ENCODE assay signal across 1 cellular context in the genomic region with DNA sequence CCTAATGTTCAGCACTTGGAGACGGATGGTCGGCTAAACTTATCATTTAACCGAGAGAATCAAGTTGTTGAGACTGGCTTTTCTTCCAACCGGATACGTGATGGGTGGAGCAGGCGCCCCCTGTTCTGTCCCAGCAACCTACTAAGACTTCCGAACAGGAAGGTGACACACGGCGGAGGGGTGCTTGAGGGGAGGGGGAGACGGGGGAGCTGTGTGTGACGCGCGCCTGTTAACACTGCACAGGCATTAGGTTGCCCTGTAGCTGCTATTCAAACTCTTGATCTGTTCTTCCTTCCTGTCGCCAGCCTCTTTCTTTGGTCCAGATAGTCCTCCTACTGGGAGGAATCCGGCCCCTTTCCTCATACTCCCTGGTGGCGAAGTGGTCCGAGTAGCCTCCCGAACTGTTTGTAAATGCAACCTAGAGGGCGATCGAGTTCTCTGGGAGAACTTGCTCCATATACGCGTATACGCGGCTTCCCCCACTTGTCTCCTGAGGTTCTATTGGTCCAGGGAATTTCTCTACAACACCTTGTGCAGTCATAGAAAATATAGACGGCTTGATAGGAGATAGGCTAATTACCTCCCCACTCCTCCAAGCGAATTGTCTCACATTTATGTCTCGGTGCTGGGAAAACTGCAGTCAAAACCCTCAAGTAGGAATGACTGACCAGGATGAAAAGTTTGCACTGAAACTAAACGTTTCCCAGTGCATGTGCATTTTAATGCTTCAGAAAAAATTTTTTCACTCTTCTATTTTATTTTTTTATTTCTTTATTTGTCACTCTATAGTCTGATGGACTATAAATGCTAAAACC.
A peak's percentile ranks its signal among the peaks of the same experiment; 100 is the strongest.
TF ChIP-seq lines count a peak whose summit lies in the region.

No MANE protein-coding gene starts in this region.

TF ChIP-seq in GM12878, 131 proteins besides CTCF, POLR2A, EP300 and RAD21 (continued from another document and continues in another):
- TF ChIP-seq, protein P1, sequence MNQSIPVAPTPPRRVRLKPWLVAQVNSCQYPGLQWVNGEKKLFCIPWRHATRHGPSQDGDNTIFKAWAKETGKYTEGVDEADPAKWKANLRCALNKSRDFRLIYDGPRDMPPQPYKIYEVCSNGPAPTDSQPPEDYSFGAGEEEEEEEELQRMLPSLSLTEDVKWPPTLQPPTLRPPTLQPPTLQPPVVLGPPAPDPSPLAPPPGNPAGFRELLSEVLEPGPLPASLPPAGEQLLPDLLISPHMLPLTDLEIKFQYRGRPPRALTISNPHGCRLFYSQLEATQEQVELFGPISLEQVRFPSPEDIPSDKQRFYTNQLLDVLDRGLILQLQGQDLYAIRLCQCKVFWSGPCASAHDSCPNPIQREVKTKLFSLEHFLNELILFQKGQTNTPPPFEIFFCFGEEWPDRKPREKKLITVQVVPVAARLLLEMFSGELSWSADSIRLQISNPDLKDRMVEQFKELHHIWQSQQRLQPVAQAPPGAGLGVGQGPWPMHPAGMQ (IDR thresholded peaks at IDR 0.05; ENCODE audit: borderline replicate concordance), result no peak
- TF ChIP-seq BRCA1 (IDR thresholded peaks at IDR 0.05; ENCODE audit: low read depth, low read length) (no peak), SIX5 (IDR thresholded peaks at IDR 0.05; ENCODE audit: low read depth, low read length, severe bottlenecking) (no peak), RBBP5 (conservative IDR thresholded peaks at IDR 0.05) (no peak), PAX8 (IDR thresholded peaks at IDR 0.05) (no peak), CBFB (IDR thresholded peaks at IDR 0.05; ENCODE audit: low read depth) (no peak), NRF1 (conservative IDR thresholded peaks at IDR 0.05; ENCODE audit: low read depth, low read length) (no peak), GABPA (IDR thresholded peaks at IDR 0.05; ENCODE audit: low read depth) (0 out of 2 replicates have a peak, but pooled peaks have one; percentile 38), BCL11A (IDR thresholded peaks at IDR 0.05; ENCODE audit: low read depth, low read length) (no peak), MAX (IDR thresholded peaks at IDR 0.05; ENCODE audit: low read depth, low read length) (0 out of 2 replicates have a peak, but pooled peaks have one; percentile 10), SREBF2 (IDR thresholded peaks at IDR 0.05; ENCODE audit: low read length) (no peak), RFX5 (IDR thresholded peaks at IDR 0.05; ENCODE audit: low read depth, low read length) (no peak), BHLHE40 (IDR thresholded peaks at IDR 0.05; ENCODE audit: borderline replicate concordance in 1 of 2, low read depth in 2 of 2, low read length in 1 of 2) (no peak), IKZF2 (IDR thresholded peaks at IDR 0.05) (peak in 1 of 2 experiments; percentile 41; a peak in 2 of 4 replicates), FOS (IDR thresholded peaks at IDR 0.05; ENCODE audit: borderline replicate concordance, extremely low read depth, insufficient read length) (no peak), ZNF24 (IDR thresholded peaks at IDR 0.05) (no peak), SUPT20H (IDR thresholded peaks at IDR 0.05; ENCODE audit: borderline replicate concordance, control insufficient read depth, low read depth, low read length) (no peak), POU2F2 (IDR thresholded peaks at IDR 0.05; ENCODE audit: borderline replicate concordance, low read depth, low read length) (no peak), IRF4 (IDR thresholded peaks at IDR 0.05; ENCODE audit: low read depth, low read length) (peak; percentile 39; the same call in 1 of the 2 replicates), PRDM15 (CRISPR knock-in tag; IDR thresholded peaks at IDR 0.05) (no peak), E2F8 (IDR thresholded peaks at IDR 0.05; ENCODE audit: low read depth, partially characterized antibody) (no peak)
- TF ChIP-seq, protein P2, sequence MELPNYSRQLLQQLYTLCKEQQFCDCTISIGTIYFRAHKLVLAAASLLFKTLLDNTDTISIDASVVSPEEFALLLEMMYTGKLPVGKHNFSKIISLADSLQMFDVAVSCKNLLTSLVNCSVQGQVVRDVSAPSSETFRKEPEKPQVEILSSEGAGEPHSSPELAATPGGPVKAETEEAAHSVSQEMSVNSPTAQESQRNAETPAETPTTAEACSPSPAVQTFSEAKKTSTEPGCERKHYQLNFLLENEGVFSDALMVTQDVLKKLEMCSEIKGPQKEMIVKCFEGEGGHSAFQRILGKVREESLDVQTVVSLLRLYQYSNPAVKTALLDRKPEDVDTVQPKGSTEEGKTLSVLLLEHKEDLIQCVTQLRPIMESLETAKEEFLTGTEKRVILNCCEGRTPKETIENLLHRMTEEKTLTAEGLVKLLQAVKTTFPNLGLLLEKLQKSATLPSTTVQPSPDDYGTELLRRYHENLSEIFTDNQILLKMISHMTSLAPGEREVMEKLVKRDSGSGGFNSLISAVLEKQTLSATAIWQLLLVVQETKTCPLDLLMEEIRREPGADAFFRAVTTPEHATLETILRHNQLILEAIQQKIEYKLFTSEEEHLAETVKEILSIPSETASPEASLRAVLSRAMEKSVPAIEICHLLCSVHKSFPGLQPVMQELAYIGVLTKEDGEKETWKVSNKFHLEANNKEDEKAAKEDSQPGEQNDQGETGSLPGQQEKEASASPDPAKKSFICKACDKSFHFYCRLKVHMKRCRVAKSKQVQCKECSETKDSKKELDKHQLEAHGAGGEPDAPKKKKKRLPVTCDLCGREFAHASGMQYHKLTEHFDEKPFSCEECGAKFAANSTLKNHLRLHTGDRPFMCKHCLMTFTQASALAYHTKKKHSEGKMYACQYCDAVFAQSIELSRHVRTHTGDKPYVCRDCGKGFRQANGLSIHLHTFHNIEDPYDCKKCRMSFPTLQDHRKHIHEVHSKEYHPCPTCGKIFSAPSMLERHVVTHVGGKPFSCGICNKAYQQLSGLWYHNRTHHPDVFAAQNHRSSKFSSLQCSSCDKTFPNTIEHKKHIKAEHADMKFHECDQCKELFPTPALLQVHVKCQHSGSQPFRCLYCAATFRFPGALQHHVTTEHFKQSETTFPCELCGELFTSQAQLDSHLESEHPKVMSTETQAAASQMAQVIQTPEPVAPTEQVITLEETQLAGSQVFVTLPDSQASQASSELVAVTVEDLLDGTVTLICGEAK (IDR thresholded peaks at IDR 0.05; ENCODE audit: borderline replicate concordance), result no peak
- TF ChIP-seq, protein P3, sequence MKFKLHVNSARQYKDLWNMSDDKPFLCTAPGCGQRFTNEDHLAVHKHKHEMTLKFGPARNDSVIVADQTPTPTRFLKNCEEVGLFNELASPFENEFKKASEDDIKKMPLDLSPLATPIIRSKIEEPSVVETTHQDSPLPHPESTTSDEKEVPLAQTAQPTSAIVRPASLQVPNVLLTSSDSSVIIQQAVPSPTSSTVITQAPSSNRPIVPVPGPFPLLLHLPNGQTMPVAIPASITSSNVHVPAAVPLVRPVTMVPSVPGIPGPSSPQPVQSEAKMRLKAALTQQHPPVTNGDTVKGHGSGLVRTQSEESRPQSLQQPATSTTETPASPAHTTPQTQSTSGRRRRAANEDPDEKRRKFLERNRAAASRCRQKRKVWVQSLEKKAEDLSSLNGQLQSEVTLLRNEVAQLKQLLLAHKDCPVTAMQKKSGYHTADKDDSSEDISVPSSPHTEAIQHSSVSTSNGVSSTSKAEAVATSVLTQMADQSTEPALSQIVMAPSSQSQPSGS (IDR thresholded peaks at IDR 0.05; ENCODE audit: low read length), result no peak
- TF ChIP-seq, protein P4, sequence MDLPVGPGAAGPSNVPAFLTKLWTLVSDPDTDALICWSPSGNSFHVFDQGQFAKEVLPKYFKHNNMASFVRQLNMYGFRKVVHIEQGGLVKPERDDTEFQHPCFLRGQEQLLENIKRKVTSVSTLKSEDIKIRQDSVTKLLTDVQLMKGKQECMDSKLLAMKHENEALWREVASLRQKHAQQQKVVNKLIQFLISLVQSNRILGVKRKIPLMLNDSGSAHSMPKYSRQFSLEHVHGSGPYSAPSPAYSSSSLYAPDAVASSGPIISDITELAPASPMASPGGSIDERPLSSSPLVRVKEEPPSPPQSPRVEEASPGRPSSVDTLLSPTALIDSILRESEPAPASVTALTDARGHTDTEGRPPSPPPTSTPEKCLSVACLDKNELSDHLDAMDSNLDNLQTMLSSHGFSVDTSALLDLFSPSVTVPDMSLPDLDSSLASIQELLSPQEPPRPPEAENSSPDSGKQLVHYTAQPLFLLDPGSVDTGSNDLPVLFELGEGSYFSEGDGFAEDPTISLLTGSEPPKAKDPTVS (IDR thresholded peaks at IDR 0.05; ENCODE audit: low read depth, low read length), result no peak
- TF ChIP-seq, protein P5, sequence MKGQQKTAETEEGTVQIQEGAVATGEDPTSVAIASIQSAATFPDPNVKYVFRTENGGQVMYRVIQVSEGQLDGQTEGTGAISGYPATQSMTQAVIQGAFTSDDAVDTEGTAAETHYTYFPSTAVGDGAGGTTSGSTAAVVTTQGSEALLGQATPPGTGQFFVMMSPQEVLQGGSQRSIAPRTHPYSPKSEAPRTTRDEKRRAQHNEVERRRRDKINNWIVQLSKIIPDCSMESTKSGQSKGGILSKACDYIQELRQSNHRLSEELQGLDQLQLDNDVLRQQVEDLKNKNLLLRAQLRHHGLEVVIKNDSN (IDR thresholded peaks at IDR 0.05; ENCODE audit: borderline replicate concordance, extremely low read length, insufficient read depth, low read depth, low read length), result no peak
- TF ChIP-seq, protein P6, sequence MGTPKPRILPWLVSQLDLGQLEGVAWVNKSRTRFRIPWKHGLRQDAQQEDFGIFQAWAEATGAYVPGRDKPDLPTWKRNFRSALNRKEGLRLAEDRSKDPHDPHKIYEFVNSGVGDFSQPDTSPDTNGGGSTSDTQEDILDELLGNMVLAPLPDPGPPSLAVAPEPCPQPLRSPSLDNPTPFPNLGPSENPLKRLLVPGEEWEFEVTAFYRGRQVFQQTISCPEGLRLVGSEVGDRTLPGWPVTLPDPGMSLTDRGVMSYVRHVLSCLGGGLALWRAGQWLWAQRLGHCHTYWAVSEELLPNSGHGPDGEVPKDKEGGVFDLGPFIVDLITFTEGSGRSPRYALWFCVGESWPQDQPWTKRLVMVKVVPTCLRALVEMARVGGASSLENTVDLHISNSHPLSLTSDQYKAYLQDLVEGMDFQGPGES (IDR thresholded peaks at IDR 0.05), result no peak
- TF ChIP-seq, protein P7, sequence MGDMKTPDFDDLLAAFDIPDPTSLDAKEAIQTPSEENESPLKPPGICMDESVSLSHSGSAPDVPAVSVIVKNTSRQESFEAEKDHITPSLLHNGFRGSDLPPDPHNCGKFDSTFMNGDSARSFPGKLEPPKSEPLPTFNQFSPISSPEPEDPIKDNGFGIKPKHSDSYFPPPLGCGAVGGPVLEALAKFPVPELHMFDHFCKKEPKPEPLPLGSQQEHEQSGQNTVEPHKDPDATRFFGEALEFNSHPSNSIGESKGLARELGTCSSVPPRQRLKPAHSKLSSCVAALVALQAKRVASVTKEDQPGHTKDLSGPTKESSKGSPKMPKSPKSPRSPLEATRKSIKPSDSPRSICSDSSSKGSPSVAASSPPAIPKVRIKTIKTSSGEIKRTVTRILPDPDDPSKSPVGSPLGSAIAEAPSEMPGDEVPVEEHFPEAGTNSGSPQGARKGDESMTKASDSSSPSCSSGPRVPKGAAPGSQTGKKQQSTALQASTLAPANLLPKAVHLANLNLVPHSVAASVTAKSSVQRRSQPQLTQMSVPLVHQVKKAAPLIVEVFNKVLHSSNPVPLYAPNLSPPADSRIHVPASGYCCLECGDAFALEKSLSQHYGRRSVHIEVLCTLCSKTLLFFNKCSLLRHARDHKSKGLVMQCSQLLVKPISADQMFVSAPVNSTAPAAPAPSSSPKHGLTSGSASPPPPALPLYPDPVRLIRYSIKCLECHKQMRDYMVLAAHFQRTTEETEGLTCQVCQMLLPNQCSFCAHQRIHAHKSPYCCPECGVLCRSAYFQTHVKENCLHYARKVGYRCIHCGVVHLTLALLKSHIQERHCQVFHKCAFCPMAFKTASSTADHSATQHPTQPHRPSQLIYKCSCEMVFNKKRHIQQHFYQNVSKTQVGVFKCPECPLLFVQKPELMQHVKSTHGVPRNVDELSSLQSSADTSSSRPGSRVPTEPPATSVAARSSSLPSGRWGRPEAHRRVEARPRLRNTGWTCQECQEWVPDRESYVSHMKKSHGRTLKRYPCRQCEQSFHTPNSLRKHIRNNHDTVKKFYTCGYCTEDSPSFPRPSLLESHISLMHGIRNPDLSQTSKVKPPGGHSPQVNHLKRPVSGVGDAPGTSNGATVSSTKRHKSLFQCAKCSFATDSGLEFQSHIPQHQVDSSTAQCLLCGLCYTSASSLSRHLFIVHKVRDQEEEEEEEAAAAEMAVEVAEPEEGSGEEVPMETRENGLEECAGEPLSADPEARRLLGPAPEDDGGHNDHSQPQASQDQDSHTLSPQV (IDR thresholded peaks at IDR 0.05), result no peak
